19 cellular contexts compared by ENCODE assay signal in genomic region chr2:126771501-126772195, GRCh38.
DNase-seq lines count a peak whose midpoint lies in the region; ATAC-seq, FAIRE-seq and TF ChIP-seq lines count a peak whose summit lies in the region.
"Had no signal": no experiment of that assay in that cellular context is flagged by ENCODE, and none has a peak within 500 bp of the region (broad histone marks: within the 10 kb centered on the region; RNA-seq: fewer than 3 reads in every experiment).

No MANE protein-coding gene starts in this region.

- H3K18ac ChIP-seq in mesendoderm (ENCODE audit: low read length) = no peak overlapping the region

- H3K4me1 Mint-ChIP-seq in astrocyte (ENCODE audit: low read depth, unreplicated experiment) = peaks cover 6% of the 10 kb centered on the region
- H3K4me1 Mint-ChIP-seq in neural crest cell = peaks cover 9% of the 10 kb centered on the region

- H2BK120ac ChIP-seq in mesendoderm (ENCODE audit: low read depth, low read length) = no peak overlapping the region

- no peak overlapping the region for H4K8ac ChIP-seq in mesendoderm (ENCODE audit: low read depth, low read length)

- H2AK5ac ChIP-seq in mesendoderm (ENCODE audit: low read length) = no peak overlapping the region

- TF ChIP-seq RAD21 in HepG2 (CRISPR knock-in tag; IDR thresholded peaks at IDR 0.05) = no peak

- no TSS peak for BruUV-seq in HepG2 (replicated peaks; lab: Mats Ljungman, UMichigan)

- POLR2A ChIA-PET in HepG2 (lab: Yijun Ruan, JAX) = no interaction called here

- ATAC-seq in HepG2 = no peak
- no peak for ATAC-seq in right lobe of liver
- ATAC-seq: PC-3 had no signal

- H3K27me3 ChIP-seq in HepG2 (ENCODE audit: control insufficient read depth in 1 of 2, insufficient read depth in 2 of 2, low read length in 2 of 2) (peaks cover 5 to 52% of the 10 kb centered on the region in 2 experiments; a peak in 4 of 5 replicates), right lobe of liver (no peaks in the 10 kb centered on the region), astrocyte (ENCODE audit: insufficient read depth, low read length) (peaks cover 3% of the 10 kb centered on the region), small intestine (ENCODE audit: control insufficient read depth in 2 of 2, insufficient read depth in 2 of 2, low read length in 2 of 2) (no peaks in the 10 kb centered on the region), mesendoderm (ENCODE audit: insufficient read depth, low read length, poor library complexity) (no peaks in the 10 kb centered on the region)
- H3K27me3 ChIP-seq: BLaER1 treated with 17β-estradiol and CSF1 and Interleukin-3, amounts not matched to agents 10 nM and 100 nM had no signal

- TF ChIP-seq POLR2A in HepG2 (IDR thresholded peaks at IDR 0.05; ENCODE audit: insufficient read depth in 1 of 2, low read depth in 2 of 2, low read length in 2 of 2) (no peak), right lobe of liver (IDR thresholded peaks at IDR 0.05) (no peak), GM12891 (IDR thresholded peaks at IDR 0.05; ENCODE audit: low read depth, low read length) (no peak)

- H3K9ac ChIP-seq in HepG2 (ENCODE audit: insufficient read depth, low read depth, low read length) = no peak overlapping the region
- no peak overlapping the region for H3K9ac ChIP-seq in astrocyte (ENCODE audit: low read length)
- H3K9ac ChIP-seq in mesendoderm (ENCODE audit: low read length) = no peak overlapping the region
- H3K9ac ChIP-seq: BLaER1 treated with 17β-estradiol and CSF1 and Interleukin-3, amounts not matched to agents 10 nM and 100 nM had no signal

- H3K9me3 ChIP-seq in HepG2 (ENCODE audit: low read length) = no peaks in the 10 kb centered on the region
- no peaks in the 10 kb centered on the region for H3K9me3 ChIP-seq in right lobe of liver
- H3K9me3 ChIP-seq in astrocyte (ENCODE audit: insufficient read depth, low read depth, low read length) = no peaks in the 10 kb centered on the region
- no peaks in the 10 kb centered on the region for H3K9me3 ChIP-seq in small intestine (ENCODE audit: control insufficient read depth, low read depth)
- H3K9me3 ChIP-seq: BLaER1 treated with 17β-estradiol and CSF1 and Interleukin-3, amounts not matched to agents 10 nM and 100 nM had no signal

- no peak overlapping the region for H3K23ac ChIP-seq in mesendoderm (ENCODE audit: low read length)

- FAIRE-seq in HepG2 (lab: Jason Lieb, UNC) (no peak), astrocyte (lab: Jason Lieb, UNC) (no peak), GM12891 (lab: Jason Lieb, UNC) (no peak), small intestine (lab: Jason Lieb, UNC) (no peak)
- FAIRE-seq: D721Med had no signal

- no peak overlapping the region for H2BK5ac ChIP-seq in mesendoderm (ENCODE audit: low read length)

- no peak overlapping the region for H3K4me2 ChIP-seq in HepG2 (ENCODE audit: low read depth, low read length)
- H3K4me2 ChIP-seq in astrocyte (ENCODE audit: low read length) = no peak overlapping the region
- no peak overlapping the region for H3K4me2 ChIP-seq in mesendoderm (ENCODE audit: low read length)
- H3K4me2 ChIP-seq: BLaER1 treated with 17β-estradiol and CSF1 and Interleukin-3, amounts not matched to agents 10 nM and 100 nM had no signal

- 33% methylated on average over 26 of the region's 33 CpGs for WGBS in HepG2 (ENCODE audit: low lambda C conversion rate)
- WGBS in right lobe of liver (ENCODE audit: insufficient coverage, low coverage, low lambda C conversion rate, missing lambda C conversion rate) = 77% methylated on average over 16 of the region's 33 CpGs
- 81 to 86% (median 86%) methylated on average over 33 of the region's 33 CpGs for WGBS in small intestine, 3 donors
- no CpG with 5 or more reads among the region's 33 CpGs for WGBS in mesendoderm (ENCODE audit: extremely low coverage, insufficient coverage, low lambda C conversion rate)

- no peak for TF ChIP-seq CTCF in HepG2 (CRISPR knock-in tag; IDR thresholded peaks at IDR 0.05)
- TF ChIP-seq CTCF in right lobe of liver (IDR thresholded peaks at IDR 0.05) = no peak
- no peak for TF ChIP-seq CTCF in astrocyte (IDR thresholded peaks at IDR 0.05; ENCODE audit: insufficient read depth, low read depth, low read length)
- no peak for TF ChIP-seq CTCF in neural crest cell (conservative IDR thresholded peaks at IDR 0.05)

- H3K79me2 ChIP-seq in HepG2 (ENCODE audit: insufficient read depth, low read length) (no peaks in the 10 kb centered on the region), astrocyte (ENCODE audit: insufficient read depth, low read length) (no peaks in the 10 kb centered on the region), mesendoderm (ENCODE audit: control insufficient read depth, insufficient read depth, low read length) (no peaks in the 10 kb centered on the region)

- intact Hi-C loops in HepG2 (cut with micrococcal nuclease; ENCODE audit: unreplicated experiment) (no loop called here), right lobe of liver (cut with DNase I) (loop anchor here in 1 of 2 donors (10.0 kb wide), 2 partner anchors 247 to 1027 kb away; no protein-coding TSS in a partner anchor)

- no peak overlapping the region for H4K5ac ChIP-seq in mesendoderm (ENCODE audit: low read length)

- H3K36me3 ChIP-seq in HepG2 (replicated peaks in 1 of 2; ENCODE audit: control insufficient read depth in 1 of 2, insufficient read depth in 2 of 2, low read length in 2 of 2) = no peaks in the 10 kb centered on the region
- H3K36me3 ChIP-seq in right lobe of liver = no peaks in the 10 kb centered on the region
- no peaks in the 10 kb centered on the region for H3K36me3 ChIP-seq in astrocyte (ENCODE audit: insufficient read depth, low read length)
- no peaks in the 10 kb centered on the region for H3K36me3 ChIP-seq in small intestine (ENCODE audit: control insufficient read depth in 2 of 2, insufficient read depth in 2 of 2, low read length in 2 of 2)
- no peaks in the 10 kb centered on the region for H3K36me3 ChIP-seq in mesendoderm (ENCODE audit: control insufficient read depth, insufficient read depth, low read length)
- H3K36me3 ChIP-seq: BLaER1 treated with 17β-estradiol and CSF1 and Interleukin-3, amounts not matched to agents 10 nM and 100 nM had no signal

- DNase-seq in HepG2 (ENCODE audit: low spot score) (no peak), right lobe of liver (no peak), astrocyte (ENCODE audit: low read depth) (no peak), neural crest cell (ENCODE audit: low read depth, low spot score) (no peak), GM12891 (ENCODE audit: insufficient read length, low spot score) (no peak), small intestine (no peak), mesendoderm (no peak)
- DNase-seq: CD8-positive, alpha-beta memory T cell; DMS79; HFFc6; NCI-H1417; NCI-H187; NCI-H226; NCI-H524 treated with DMSO at 0.1 percent for 48 hours; PC-3; RPMI8226; SHP77 treated with DMSO at 0.1 percent for 48 hours had no signal

- in situ Hi-C loops in HepG2 (cut with HindIII; ENCODE audit: extremely low pct_ligation_motif_present, low pct_unique_long_range_greater_than_20kb) = loop anchor here (25.0 kb wide), 1 partner anchor 1009 kb away; no protein-coding TSS in a partner anchor

- H3K9me3 Mint-ChIP-seq in astrocyte (ENCODE audit: unreplicated experiment) = peaks cover 6% of the 10 kb centered on the region
- H3K9me3 Mint-ChIP-seq in neural crest cell = peaks cover 3% of the 10 kb centered on the region
- H3K9me3 Mint-ChIP-seq: CD8-positive, alpha-beta memory T cell; HFFc6 had no signal

- no peaks in the 10 kb centered on the region for H4K20me1 ChIP-seq in HepG2 (ENCODE audit: insufficient read depth, low read length)
- no peaks in the 10 kb centered on the region for H4K20me1 ChIP-seq in astrocyte (ENCODE audit: insufficient read depth, low read length)
- H4K20me1 ChIP-seq: BLaER1 treated with 17β-estradiol and CSF1 and Interleukin-3, amounts not matched to agents 10 nM and 100 nM had no signal

- H3K36me3 Mint-ChIP-seq in astrocyte (ENCODE audit: low read depth, unreplicated experiment) = no peaks in the 10 kb centered on the region
- H3K36me3 Mint-ChIP-seq in neural crest cell (ENCODE audit: low read depth) = no peaks in the 10 kb centered on the region
- H3K36me3 Mint-ChIP-seq: CD8-positive, alpha-beta memory T cell had no signal

- H3K56ac ChIP-seq in mesendoderm (ENCODE audit: low read length) = no peak overlapping the region

- H3K4ac ChIP-seq in mesendoderm (ENCODE audit: low read depth, low read length) = no peak overlapping the region

- H2AFZ ChIP-seq in HepG2 (ENCODE audit: low read length) (no peak overlapping the region), astrocyte (ENCODE audit: low read depth, low read length) (no peak overlapping the region)

- peak overlapping the region; percentile 27 for H3K4me3 Mint-ChIP-seq in astrocyte (ENCODE audit: unreplicated experiment)
- H3K4me3 Mint-ChIP-seq in neural crest cell = no peak overlapping the region
- H3K4me3 Mint-ChIP-seq: HFFc6 had no signal

- CTCF ChIA-PET in HepG2 (lab: Yijun Ruan, JAX; ENCODE audit: low intra/inter-chr PET ratio, low total read pairs) = no interaction called here

- H3K79me1 ChIP-seq in mesendoderm (ENCODE audit: low read length) = no peaks in the 10 kb centered on the region

- H3K27me3 Mint-ChIP-seq in astrocyte (ENCODE audit: low read depth, unreplicated experiment) (peaks cover 75% of the 10 kb centered on the region), neural crest cell (ENCODE audit: low read depth) (peaks cover 3% of the 10 kb centered on the region)

- peaks cover under 1% of the 10 kb centered on the region for H3K4me1 ChIP-seq in HepG2 (ENCODE audit: insufficient read depth, low read length)
- no peaks in the 10 kb centered on the region for H3K4me1 ChIP-seq in right lobe of liver
- H3K4me1 ChIP-seq in astrocyte (ENCODE audit: insufficient read depth, low read length) = no peaks in the 10 kb centered on the region
- no peaks in the 10 kb centered on the region for H3K4me1 ChIP-seq in small intestine (ENCODE audit: control insufficient read depth in 2 of 2, insufficient read depth in 1 of 2, low read depth in 1 of 2, low read length in 1 of 2)
- H3K4me1 ChIP-seq in mesendoderm (ENCODE audit: control insufficient read depth, low read depth, low read length) = no peaks in the 10 kb centered on the region

- H3K27ac ChIP-seq in HepG2 (ENCODE audit: extremely low read length, insufficient read depth, low read length) (no peak overlapping the region), right lobe of liver (no peak overlapping the region), astrocyte (ENCODE audit: low read depth, low read length) (no peak overlapping the region), small intestine (ENCODE audit: low read depth in 1 of 2, low read length in 1 of 2) (no peak overlapping the region), mesendoderm (ENCODE audit: low read depth, low read length) (no peak overlapping the region)
- H3K27ac ChIP-seq: BLaER1 treated with 17β-estradiol and CSF1 and Interleukin-3, amounts not matched to agents 10 nM and 100 nM had no signal

- H2BK15ac ChIP-seq in mesendoderm (replicated peaks; ENCODE audit: low read depth) = no peak overlapping the region

- H3K4me3 ChIP-seq in HepG2 (replicated peaks in 1 of 3; ENCODE audit: insufficient read depth in 1 of 3, low read depth in 2 of 3, low read length in 3 of 3) (no peak overlapping the region), right lobe of liver (no peak overlapping the region), astrocyte (ENCODE audit: insufficient read depth, low read depth, low read length) (no peak overlapping the region), small intestine (ENCODE audit: low read depth in 1 of 2, low read length in 2 of 2) (no peak overlapping the region), mesendoderm (ENCODE audit: low read length) (no peak overlapping the region)
- H3K4me3 ChIP-seq: BLaER1 treated with 17β-estradiol and CSF1 and Interleukin-3, amounts not matched to agents 10 nM and 100 nM had no signal

- no peak overlapping the region for H3K27ac Mint-ChIP-seq in astrocyte (ENCODE audit: unreplicated experiment)
- H3K27ac Mint-ChIP-seq in neural crest cell (ENCODE audit: unreplicated experiment) = peak overlapping the region; percentile 81
- H3K27ac Mint-ChIP-seq: HFFc6 had no signal

- no peak for TF ChIP-seq EP300 in HepG2 (IDR thresholded peaks at IDR 0.05; ENCODE audit: low read depth in 2 of 2, low read length in 2 of 2)
- no peak for TF ChIP-seq EP300 in HepG2 (CRISPR knock-in tag; IDR thresholded peaks at IDR 0.05; ENCODE audit: borderline replicate concordance)
